Comparison of ENCODE assay signal across 8 cellular contexts in the genomic region with DNA sequence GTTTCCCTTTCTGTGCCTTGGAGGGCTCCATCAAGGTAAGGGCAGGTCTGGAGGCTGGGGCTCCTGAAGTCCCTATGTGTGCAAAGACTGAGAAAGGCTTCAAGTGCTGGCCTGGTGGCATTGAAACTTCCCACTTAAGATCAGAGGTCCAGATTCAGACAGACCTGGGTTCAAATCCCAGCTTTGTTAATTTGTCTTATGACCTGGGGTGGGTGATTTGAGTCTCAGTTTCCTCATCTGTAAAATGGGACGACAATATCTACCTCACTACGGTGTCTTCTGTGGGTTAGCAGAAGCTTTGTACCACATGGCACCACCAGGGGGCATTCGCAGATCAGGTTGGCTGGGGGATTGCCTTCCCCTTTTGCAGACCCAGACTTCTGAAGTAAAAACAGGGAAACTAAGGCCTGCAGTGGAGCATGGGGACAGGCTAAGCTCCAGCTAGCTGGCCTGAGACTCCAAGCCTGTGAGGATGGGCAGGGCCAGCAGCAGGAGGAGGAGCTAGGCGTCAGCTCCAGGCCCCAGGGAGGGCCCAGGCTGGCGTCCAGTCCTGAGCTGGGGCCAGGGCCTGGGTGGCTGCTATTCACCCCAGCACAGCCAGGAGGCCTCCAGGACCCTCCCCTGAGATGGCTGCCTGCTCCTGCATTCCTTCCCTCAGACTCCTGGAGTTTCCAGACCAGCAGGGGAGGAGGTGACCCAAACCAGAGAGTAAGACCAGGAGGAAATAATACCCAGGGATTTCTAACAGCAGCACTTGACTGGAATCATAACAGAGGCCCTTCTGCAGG. TPM values are rescaled to one million over a fixed set of nuclear protein-coding genes. Genes with fewer than 3 reads are reported as not detected.
DNase-seq lines count a peak whose midpoint lies in the region; ATAC-seq, FAIRE-seq and TF ChIP-seq lines count a peak whose summit lies in the region.

No MANE protein-coding gene starts in this region.

- peaks cover 26% of the 10 kb centered on the region for H3K4me1 ChIP-seq in keratinocyte (ENCODE audit: control insufficient read depth, extremely low read depth, insufficient read depth, low read length)

- dilution Hi-C loops in keratinocyte (cut with MboI; ENCODE audit: extremely low pct_ligation_motif_present, low sequenced_read_pairs) = no loop called here

- no peaks in the 10 kb centered on the region for H3K9me3 ChIP-seq in keratinocyte (ENCODE audit: control insufficient read depth, low read depth, low read length)

- no peak overlapping the region for H3K4me2 ChIP-seq in keratinocyte (ENCODE audit: control insufficient read depth, extremely low read depth, insufficient read depth, low read depth, low read length)

- no peaks in the 10 kb centered on the region for H3K9me1 ChIP-seq in keratinocyte (ENCODE audit: control insufficient read depth, extremely low read depth, insufficient read depth, low read length)

- H3K27ac ChIP-seq in keratinocyte (ENCODE audit: control insufficient read depth, insufficient read depth, low read length) = no peak overlapping the region

- no peak overlapping the region for H2AFZ ChIP-seq in keratinocyte (ENCODE audit: control insufficient read depth, low read length)

- FAIRE-seq in keratinocyte (lab: Jason Lieb, UNC) = peak; percentile 88

- H4K20me1 ChIP-seq in keratinocyte (ENCODE audit: control insufficient read depth, extremely low read depth, insufficient read depth, low read length) = no peaks in the 10 kb centered on the region

- H3K4me3 ChIP-seq in keratinocyte (ENCODE audit: control insufficient read depth in 2 of 3, extremely low read depth in 1 of 3, insufficient read depth in 2 of 3, low read depth in 1 of 3, low read length in 3 of 3) = peak overlapping the region in 1 of 3 experiments; percentile 4

- TF ChIP-seq CTCF in keratinocyte (optimal IDR thresholded peaks at IDR 0.05 in 1 of 3, IDR thresholded peaks at IDR 0.05 in 1 of 3, conservative IDR thresholded peaks at IDR 0.05 in 1 of 3; ENCODE audit: extremely low read depth in 1 of 3, insufficient read depth in 2 of 3, low read length in 3 of 3) = peak; percentile 77 to 88 (median 83)

- DNase-seq in NCI-H2227 (lab: John Stamatoyannopoulos, UW; ENCODE audit: unreplicated experiment) (peak; percentile 49), NCI-H2227 treated with DMSO at 0.1 percent for 48 hours (lab: John Stamatoyannopoulos, UW) (no peak), NCI-H2171 treated with DMSO at 0.1 percent for 48 hours (lab: John Stamatoyannopoulos, UW) (peak; percentile 59), cerebellum (ENCODE audit: low spot score) (peak; percentile 75), keratinocyte (ENCODE audit: low read depth, low spot score) (peak; percentile 84)
- peak; percentile 81 for DNase-seq in activated CD4-positive, alpha-beta T cell treated with anti-CD3 and anti-CD28 coated beads for 1 hour
- peak; percentile 67 to 89 for DNase-seq in stimulated activated CD4-positive, alpha-beta T cell treated with anti-CD3 and anti-CD28 coated beads, Interleukin-12 subunit alpha, Interleukin-12 subunit beta, amount 100 ng/mL, for 24 hours (ENCODE audit: low read depth in 2 of 2)

- no peaks in the 10 kb centered on the region for H3K79me2 ChIP-seq in keratinocyte (ENCODE audit: control insufficient read depth, insufficient read depth, low read length)

- peaks cover 6 to 14% of the 10 kb centered on the region in 2 experiments for H3K36me3 ChIP-seq in keratinocyte (ENCODE audit: control insufficient read depth in 2 of 2, extremely low read depth in 1 of 2, insufficient read depth in 2 of 2, low read length in 2 of 2)

- H3K9ac ChIP-seq in keratinocyte (ENCODE audit: control insufficient read depth, extremely low read depth, insufficient read depth, low read length) = no peak overlapping the region

- H3K27me3 ChIP-seq in keratinocyte (ENCODE audit: control insufficient read depth, extremely low read depth, insufficient read depth, low read length) = no peaks in the 10 kb centered on the region

- no peak for ATAC-seq in HG03108 (IDR thresholded peaks at IDR 0.05; ENCODE audit: unreplicated experiment)

RNA-seq across cellular contexts. Expression of gene CASTOR1, which starts 1.5 kb away (rescaled TPM):
- 4.9 TPM for total RNA-seq in cerebellum
- polyA plus RNA-seq in keratinocyte = 6.7 to 20.0 TPM (median 9.1 TPM) in 3 replicates
- polyA plus RNA-seq in keratinocyte (2011; ENCODE audit: low read depth) = 0.81 TPM
- 8.4 and 12.7 TPM in 2 replicates for polyA plus RNA-seq in keratinocyte (2011; cell fraction: cytosol; rRNA removed)
- polyA plus RNA-seq in keratinocyte (2011; cell fraction: nucleus; rRNA removed) = 20.0 and 22.1 TPM in 2 replicates
- polyA plus RNA-seq in keratinocyte (2012; ENCODE audit: low replicate concordance) = 7.4 and 13.7 TPM in 2 replicates
- polyA minus RNA-seq in keratinocyte = 8.1 to 12.6 TPM in 2 of 3 replicates, not detected in the other
- polyA minus RNA-seq in keratinocyte (2011; cell fraction: cytosol; rRNA and poly(A)+ RNA removed) = 30.7 TPM
- 5.5 and 6.6 TPM in 2 replicates for polyA minus RNA-seq in keratinocyte (2011; cell fraction: nucleus; rRNA and poly(A)+ RNA removed)

RNA-seq across cellular contexts. Expression of gene OSM, which starts 21.2 kb away (rescaled TPM):
- total RNA-seq in cerebellum = 0.27 TPM
- not detected in 3 replicates for polyA plus RNA-seq in keratinocyte
- polyA plus RNA-seq in keratinocyte (2011; ENCODE audit: low read depth) = not detected
- not detected in 2 replicates for polyA plus RNA-seq in keratinocyte (2011; cell fraction: cytosol; rRNA removed)
- polyA plus RNA-seq in keratinocyte (2011; cell fraction: nucleus; rRNA removed) = 0.14 and 0.23 TPM in 2 replicates
- polyA plus RNA-seq in keratinocyte (2012; ENCODE audit: low replicate concordance) = 0.08 TPM in 1 of 2 replicates, not detected in the other
- polyA minus RNA-seq in keratinocyte = not detected in 3 replicates
- polyA minus RNA-seq in keratinocyte (2011; cell fraction: cytosol; rRNA and poly(A)+ RNA removed) = not detected
- polyA minus RNA-seq in keratinocyte (2011; cell fraction: nucleus; rRNA and poly(A)+ RNA removed) = 0.84 TPM in 1 of 2 replicates, not detected in the other

RNA-seq across cellular contexts. Expression of gene TBC1D10A, which starts 38.9 kb away (rescaled TPM):
- total RNA-seq in cerebellum = 6.4 TPM
- 15.0 to 27.4 TPM (median 17.8 TPM) in 3 replicates for polyA plus RNA-seq in keratinocyte
- 9.0 TPM for polyA plus RNA-seq in keratinocyte (2011; ENCODE audit: low read depth)
- polyA plus RNA-seq in keratinocyte (2011; cell fraction: cytosol; rRNA removed) = 13.3 and 24.4 TPM in 2 replicates
- polyA plus RNA-seq in keratinocyte (2011; cell fraction: nucleus; rRNA removed) = 35.0 and 48.4 TPM in 2 replicates
- polyA plus RNA-seq in keratinocyte (2012; ENCODE audit: low replicate concordance) = 16.3 and 26.8 TPM in 2 replicates
- polyA minus RNA-seq in keratinocyte = 12.1 to 20.4 TPM (median 17.8 TPM) in 3 replicates
- 27.6 TPM for polyA minus RNA-seq in keratinocyte (2011; cell fraction: cytosol; rRNA and poly(A)+ RNA removed)
- 16.2 and 30.5 TPM in 2 replicates for polyA minus RNA-seq in keratinocyte (2011; cell fraction: nucleus; rRNA and poly(A)+ RNA removed)

RNA-seq across cellular contexts. Expression of gene LIF, which starts 41.3 kb away (rescaled TPM):
- total RNA-seq in cerebellum = 0.09 TPM
- 1.2 to 14.3 TPM (median 3.1 TPM) in 3 replicates for polyA plus RNA-seq in keratinocyte
- 0.57 TPM for polyA plus RNA-seq in keratinocyte (2011; ENCODE audit: low read depth)
- 1.5 and 2.1 TPM in 2 replicates for polyA plus RNA-seq in keratinocyte (2011; cell fraction: cytosol; rRNA removed)
- polyA plus RNA-seq in keratinocyte (2011; cell fraction: nucleus; rRNA removed) = 22.1 and 25.6 TPM in 2 replicates
- polyA plus RNA-seq in keratinocyte (2012; ENCODE audit: low replicate concordance) = 1.2 and 1.3 TPM in 2 replicates
- polyA minus RNA-seq in keratinocyte = 4.6 to 16.8 TPM (median 6.6 TPM) in 3 replicates
- polyA minus RNA-seq in keratinocyte (2011; cell fraction: cytosol; rRNA and poly(A)+ RNA removed) = 3.6 TPM
- 9.4 and 12.3 TPM in 2 replicates for polyA minus RNA-seq in keratinocyte (2011; cell fraction: nucleus; rRNA and poly(A)+ RNA removed)
